ENCODE assay signal across 8 cellular contexts in genomic region chr4:38730830-38731646, GRCh38. TPM values are rescaled to one million over a fixed set of nuclear protein-coding genes. Genes with fewer than 3 reads are reported as not detected.
DNase-seq lines count a peak whose midpoint lies in the region; ATAC-seq and TF ChIP-seq lines count a peak whose summit lies in the region.

No MANE protein-coding gene starts in this region.

- CTCF ChIA-PET in MCF 10A (lab: Yijun Ruan, JAX): interaction anchor here (0.6 to 8.6 kb wide), 28 partner anchors 8 to 750 kb away, joined by 3 to 145 read pairs (median 4); partner anchors contain the start of gene TLR10

- intact Hi-C loops in MCF 10A (cut with micrococcal nuclease): loop anchor here (1.0 kb wide), 4 partner anchors 56 to 669 kb away; no protein-coding TSS in a partner anchor

- peaks cover 16% of the 10 kb centered on the region for H3K4me1 Mint-ChIP-seq in MCF 10A (ENCODE audit: insufficient read depth, unreplicated experiment)

- no peak overlapping the region for H3K4me3 ChIP-seq in WERI-Rb-1 (ENCODE audit: low read depth, low read length)

- H3K27ac Mint-ChIP-seq in MCF 10A (ENCODE audit: low read depth, unreplicated experiment): no peak overlapping the region

- POLR2A ChIA-PET in MCF 10A (lab: Yijun Ruan, JAX): interaction anchor here (0.8 to 1.8 kb wide), 5 partner anchors 64 to 669 kb away, joined by 3 to 11 read pairs (median 5); no protein-coding TSS in a partner anchor

- peaks cover 13% of the 10 kb centered on the region for H3K9me3 Mint-ChIP-seq in MCF 10A (ENCODE audit: unreplicated experiment)

- H3K27ac ChIP-seq in WERI-Rb-1: no peak overlapping the region

- no peaks in the 10 kb centered on the region for H3K36me3 Mint-ChIP-seq in MCF 10A (ENCODE audit: insufficient read depth, unreplicated experiment)

- TF ChIP-seq CTCF in WERI-Rb-1 (IDR thresholded peaks at IDR 0.05; ENCODE audit: low read depth, low read length) (peak; percentile 96), MCF 10A (IDR thresholded peaks at IDR 0.05; ENCODE audit: unreplicated experiment) (peak; percentile 97)

- no peaks in the 10 kb centered on the region for H3K27me3 ChIP-seq in WERI-Rb-1 (ENCODE audit: insufficient read depth, low read depth, severe bottlenecking)

- no peak overlapping the region for H3K4me3 Mint-ChIP-seq in MCF 10A (ENCODE audit: unreplicated experiment)

- no peaks in the 10 kb centered on the region for H3K9me3 ChIP-seq in WERI-Rb-1 (ENCODE audit: severe bottlenecking)

- H3K27me3 Mint-ChIP-seq in MCF 10A (ENCODE audit: insufficient read depth, unreplicated experiment): no peaks in the 10 kb centered on the region

- no TSS peak for BruUV-seq in MCF 10A (replicated peaks; lab: Mats Ljungman, UMichigan)

- ATAC-seq in HG02840 (IDR thresholded peaks at IDR 0.05; ENCODE audit: low FRiP score, unreplicated experiment): peak; percentile 74

- peak; percentile 68 for DNase-seq in SIG-M5 treated with dmso at 0.1 percent for 504 hours (lab: John Stamatoyannopoulos, UW; ENCODE audit: unreplicated experiment)
- DNase-seq in SIG-M5 (lab: John Stamatoyannopoulos, UW): no peak
- peak; percentile 55 for DNase-seq in NCI-H146 treated with DMSO at 0.1 percent for 48 hours (lab: John Stamatoyannopoulos, UW; ENCODE audit: unreplicated experiment)
- peak; percentile 90 for DNase-seq in WERI-Rb-1
- peak; percentile 81 for DNase-seq in MCF 10A (ENCODE audit: unreplicated experiment)
- DNase-seq in islet precursor cell: peak; percentile 95
- peak; percentile 78 to 85 for DNase-seq in stimulated activated CD4-positive, alpha-beta T cell treated with anti-CD3 and anti-CD28 coated beads, Interleukin-1b, Interleukin-23, amount 100 ng/mL, for 4 hours (ENCODE audit: low read depth in 2 of 2)

- H3K36me3 ChIP-seq in WERI-Rb-1: no peaks in the 10 kb centered on the region

RNA-seq across cellular contexts. Expression of gene TLR10, which starts 51.8 kb away (rescaled TPM):
- total RNA-seq in MCF 10A (2022): not detected in 2 replicates
